Comparison of ENCODE assay signal across 1 cellular context in the genomic region with DNA sequence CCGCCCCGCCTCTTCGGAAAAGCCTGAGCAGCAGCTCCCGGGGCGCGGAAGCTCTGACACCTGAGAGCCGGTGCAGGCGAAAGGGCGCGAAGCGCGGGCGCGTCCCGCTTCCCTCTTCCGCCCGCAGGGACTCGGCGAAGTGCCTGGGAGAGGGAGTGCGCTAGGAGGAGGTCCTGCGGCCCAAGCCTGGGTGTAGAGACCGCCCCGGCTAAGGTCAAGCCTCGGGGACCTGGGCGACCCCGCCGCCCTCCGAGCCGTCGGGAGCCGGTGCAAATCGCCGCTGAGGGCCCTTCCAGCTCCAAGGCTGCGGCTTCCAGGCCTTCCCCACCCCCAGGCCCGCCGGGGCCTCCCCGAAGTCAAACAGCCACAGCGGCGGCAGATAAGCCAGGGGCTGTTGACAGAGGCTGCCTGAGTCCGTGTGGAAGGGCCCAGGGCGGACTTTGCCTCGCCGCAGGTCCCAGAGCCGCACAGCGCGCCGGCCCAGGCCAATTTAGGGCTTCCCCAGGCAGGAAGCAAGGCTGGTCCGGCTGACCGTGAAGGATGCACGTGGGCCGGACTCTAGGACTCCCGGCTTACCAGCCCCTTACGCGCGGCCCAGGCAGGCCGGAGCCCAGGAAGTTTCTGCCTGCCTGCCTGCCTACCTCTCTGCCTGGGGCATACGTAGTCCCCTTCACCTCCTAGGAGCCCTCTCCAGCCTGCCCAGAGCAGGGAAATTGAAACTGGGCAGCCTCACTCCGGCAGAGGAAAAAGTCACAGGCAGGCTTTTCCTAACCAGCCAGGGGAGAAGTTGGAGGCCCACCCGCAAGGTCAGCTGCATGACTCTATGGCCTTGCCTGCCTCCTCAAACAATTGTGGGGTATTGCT.
TF ChIP-seq lines count a peak whose summit lies in the region.

No MANE protein-coding gene starts in this region.

TF ChIP-seq in K562, 482 proteins besides CTCF, POLR2A, EP300 and RAD21 (continued from another document and continues in another):
- TF ChIP-seq GATA2 (CRISPR knock-in tag; IDR thresholded peaks at IDR 0.05): 0 out of 2 replicates have a peak, but pooled peaks have one; percentile 22
- TF ChIP-seq SP1 (CRISPR knock-in tag; IDR thresholded peaks at IDR 0.05): 0 out of 2 replicates have a peak, but pooled peaks have one; percentile 9
- 0 out of 2 replicates have a peak, but pooled peaks have one; percentile 8 for TF ChIP-seq GTF2F1 (IDR thresholded peaks at IDR 0.05; ENCODE audit: low read depth, low read length)
- no peak for TF ChIP-seq BRD9 (IDR thresholded peaks at IDR 0.05; ENCODE audit: low read depth, partially characterized antibody)
- peak; percentile 61; the same call in 1 of the 2 replicates for TF ChIP-seq GTF2E2 (tag; IDR thresholded peaks at IDR 0.05)
- TF ChIP-seq ZFP30 (CRISPR knock-in tag; IDR thresholded peaks at IDR 0.05; ENCODE audit: borderline replicate concordance): no peak
- TF ChIP-seq ZNF184 (CRISPR knock-in tag; IDR thresholded peaks at IDR 0.05): no peak
- peak; percentile 33; the same call in 1 of the 2 replicates for TF ChIP-seq NCOA1 (IDR thresholded peaks at IDR 0.05; ENCODE audit: low read depth)
- no peak for TF ChIP-seq TEAD2 (tag; IDR thresholded peaks at IDR 0.05)
- TF ChIP-seq, protein P1, sequence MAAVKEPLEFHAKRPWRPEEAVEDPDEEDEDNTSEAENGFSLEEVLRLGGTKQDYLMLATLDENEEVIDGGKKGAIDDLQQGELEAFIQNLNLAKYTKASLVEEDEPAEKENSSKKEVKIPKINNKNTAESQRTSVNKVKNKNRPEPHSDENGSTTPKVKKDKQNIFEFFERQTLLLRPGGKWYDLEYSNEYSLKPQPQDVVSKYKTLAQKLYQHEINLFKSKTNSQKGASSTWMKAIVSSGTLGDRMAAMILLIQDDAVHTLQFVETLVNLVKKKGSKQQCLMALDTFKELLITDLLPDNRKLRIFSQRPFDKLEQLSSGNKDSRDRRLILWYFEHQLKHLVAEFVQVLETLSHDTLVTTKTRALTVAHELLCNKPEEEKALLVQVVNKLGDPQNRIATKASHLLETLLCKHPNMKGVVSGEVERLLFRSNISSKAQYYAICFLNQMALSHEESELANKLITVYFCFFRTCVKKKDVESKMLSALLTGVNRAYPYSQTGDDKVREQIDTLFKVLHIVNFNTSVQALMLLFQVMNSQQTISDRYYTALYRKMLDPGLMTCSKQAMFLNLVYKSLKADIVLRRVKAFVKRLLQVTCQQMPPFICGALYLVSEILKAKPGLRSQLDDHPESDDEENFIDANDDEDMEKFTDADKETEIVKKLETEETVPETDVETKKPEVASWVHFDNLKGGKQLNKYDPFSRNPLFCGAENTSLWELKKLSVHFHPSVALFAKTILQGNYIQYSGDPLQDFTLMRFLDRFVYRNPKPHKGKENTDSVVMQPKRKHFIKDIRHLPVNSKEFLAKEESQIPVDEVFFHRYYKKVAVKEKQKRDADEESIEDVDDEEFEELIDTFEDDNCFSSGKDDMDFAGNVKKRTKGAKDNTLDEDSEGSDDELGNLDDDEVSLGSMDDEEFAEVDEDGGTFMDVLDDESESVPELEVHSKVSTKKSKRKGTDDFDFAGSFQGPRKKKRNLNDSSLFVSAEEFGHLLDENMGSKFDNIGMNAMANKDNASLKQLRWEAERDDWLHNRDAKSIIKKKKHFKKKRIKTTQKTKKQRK (IDR thresholded peaks at IDR 0.05; ENCODE audit: borderline replicate concordance, low read depth, low read length): no peak
- TF ChIP-seq RB1 (IDR thresholded peaks at IDR 0.05; ENCODE audit: low read depth): peak; percentile 53
- peak; percentile 10; the same call in 1 of the 2 replicates for TF ChIP-seq ZBTB7A (IDR thresholded peaks at IDR 0.05; ENCODE audit: borderline replicate concordance, control insufficient read depth, low read depth, low read length)
- TF ChIP-seq MCM5 (IDR thresholded peaks at IDR 0.05; ENCODE audit: low read depth): no peak
- no peak for TF ChIP-seq BDP1 (IDR thresholded peaks at IDR 0.05; ENCODE audit: insufficient read depth, insufficient read length)
- TF ChIP-seq BHLHE40 (IDR thresholded peaks at IDR 0.05; ENCODE audit: low read length): no peak
- TF ChIP-seq ZNF589 (CRISPR knock-in tag; IDR thresholded peaks at IDR 0.05; ENCODE audit: low read depth): no peak
- TF ChIP-seq, protein P2, sequence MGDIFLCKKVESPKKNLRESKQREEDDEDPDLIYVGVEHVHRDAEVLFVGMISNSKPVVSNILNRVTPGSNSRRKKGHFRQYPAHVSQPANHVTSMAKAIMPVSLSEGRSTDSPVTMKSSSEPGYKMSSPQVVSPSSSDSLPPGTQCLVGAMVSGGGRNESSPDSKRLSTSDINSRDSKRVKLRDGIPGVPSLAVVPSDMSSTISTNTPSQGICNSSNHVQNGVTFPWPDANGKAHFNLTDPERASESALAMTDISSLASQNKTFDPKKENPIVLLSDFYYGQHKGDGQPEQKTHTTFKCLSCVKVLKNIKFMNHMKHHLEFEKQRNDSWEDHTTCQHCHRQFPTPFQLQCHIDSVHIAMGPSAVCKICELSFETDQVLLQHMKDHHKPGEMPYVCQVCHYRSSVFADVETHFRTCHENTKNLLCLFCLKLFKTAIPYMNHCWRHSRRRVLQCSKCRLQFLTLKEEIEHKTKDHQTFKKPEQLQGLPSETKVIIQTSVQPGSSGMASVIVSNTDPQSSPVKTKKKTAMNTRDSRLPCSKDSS (IDR thresholded peaks at IDR 0.05; ENCODE audit: low read depth, partially characterized antibody): no peak
- TF ChIP-seq ELF2 (CRISPR knock-in tag; IDR thresholded peaks at IDR 0.05): peak; percentile 44; the same call in 1 of the 2 replicates
- TF ChIP-seq, protein P3, sequence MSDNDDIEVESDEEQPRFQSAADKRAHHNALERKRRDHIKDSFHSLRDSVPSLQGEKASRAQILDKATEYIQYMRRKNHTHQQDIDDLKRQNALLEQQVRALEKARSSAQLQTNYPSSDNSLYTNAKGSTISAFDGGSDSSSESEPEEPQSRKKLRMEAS (CRISPR knock-in tag; IDR thresholded peaks at IDR 0.05): peak; percentile 80
- TF ChIP-seq FOXJ2 (tag; IDR thresholded peaks at IDR 0.05): no peak
- TF ChIP-seq TOE1 (IDR thresholded peaks at IDR 0.05; ENCODE audit: borderline replicate concordance): 0 out of 2 replicates have a peak, but pooled peaks have one; percentile 30
- TF ChIP-seq TOE1 (CRISPR knock-in tag; IDR thresholded peaks at IDR 0.05; ENCODE audit: borderline replicate concordance, low read depth): no peak
- TF ChIP-seq, protein P4, sequence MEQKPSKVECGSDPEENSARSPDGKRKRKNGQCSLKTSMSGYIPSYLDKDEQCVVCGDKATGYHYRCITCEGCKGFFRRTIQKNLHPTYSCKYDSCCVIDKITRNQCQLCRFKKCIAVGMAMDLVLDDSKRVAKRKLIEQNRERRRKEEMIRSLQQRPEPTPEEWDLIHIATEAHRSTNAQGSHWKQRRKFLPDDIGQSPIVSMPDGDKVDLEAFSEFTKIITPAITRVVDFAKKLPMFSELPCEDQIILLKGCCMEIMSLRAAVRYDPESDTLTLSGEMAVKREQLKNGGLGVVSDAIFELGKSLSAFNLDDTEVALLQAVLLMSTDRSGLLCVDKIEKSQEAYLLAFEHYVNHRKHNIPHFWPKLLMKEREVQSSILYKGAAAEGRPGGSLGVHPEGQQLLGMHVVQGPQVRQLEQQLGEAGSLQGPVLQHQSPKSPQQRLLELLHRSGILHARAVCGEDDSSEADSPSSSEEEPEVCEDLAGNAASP (IDR thresholded peaks at IDR 0.05): no peak
- peak in 1 of 2 experiments; percentile 53; a peak in 1 of 4 replicates for TF ChIP-seq HDAC1 (IDR thresholded peaks at IDR 0.05)
- no peak for TF ChIP-seq THRAP3 (IDR thresholded peaks at IDR 0.05; ENCODE audit: borderline replicate concordance)
- no peak for TF ChIP-seq NCOA4 (IDR thresholded peaks at IDR 0.05; ENCODE audit: partially characterized antibody)
- no peak for TF ChIP-seq IRF2 (CRISPR knock-in tag; IDR thresholded peaks at IDR 0.05)
- no peak for TF ChIP-seq ZNF134 (CRISPR knock-in tag; conservative IDR thresholded peaks at IDR 0.05)
- TF ChIP-seq, protein P5, sequence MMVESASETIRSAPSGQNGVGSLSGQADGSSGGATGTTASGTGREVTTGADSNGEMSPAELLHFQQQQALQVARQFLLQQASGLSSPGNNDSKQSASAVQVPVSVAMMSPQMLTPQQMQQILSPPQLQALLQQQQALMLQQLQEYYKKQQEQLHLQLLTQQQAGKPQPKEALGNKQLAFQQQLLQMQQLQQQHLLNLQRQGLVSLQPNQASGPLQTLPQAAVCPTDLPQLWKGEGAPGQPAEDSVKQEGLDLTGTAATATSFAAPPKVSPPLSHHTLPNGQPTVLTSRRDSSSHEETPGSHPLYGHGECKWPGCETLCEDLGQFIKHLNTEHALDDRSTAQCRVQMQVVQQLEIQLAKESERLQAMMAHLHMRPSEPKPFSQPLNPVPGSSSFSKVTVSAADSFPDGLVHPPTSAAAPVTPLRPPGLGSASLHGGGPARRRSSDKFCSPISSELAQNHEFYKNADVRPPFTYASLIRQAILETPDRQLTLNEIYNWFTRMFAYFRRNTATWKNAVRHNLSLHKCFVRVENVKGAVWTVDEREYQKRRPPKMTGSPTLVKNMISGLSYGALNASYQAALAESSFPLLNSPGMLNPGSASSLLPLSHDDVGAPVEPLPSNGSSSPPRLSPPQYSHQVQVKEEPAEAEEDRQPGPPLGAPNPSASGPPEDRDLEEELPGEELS (CRISPR knock-in tag; IDR thresholded peaks at IDR 0.05; ENCODE audit: borderline replicate concordance): no peak
- TF ChIP-seq, protein P6, sequence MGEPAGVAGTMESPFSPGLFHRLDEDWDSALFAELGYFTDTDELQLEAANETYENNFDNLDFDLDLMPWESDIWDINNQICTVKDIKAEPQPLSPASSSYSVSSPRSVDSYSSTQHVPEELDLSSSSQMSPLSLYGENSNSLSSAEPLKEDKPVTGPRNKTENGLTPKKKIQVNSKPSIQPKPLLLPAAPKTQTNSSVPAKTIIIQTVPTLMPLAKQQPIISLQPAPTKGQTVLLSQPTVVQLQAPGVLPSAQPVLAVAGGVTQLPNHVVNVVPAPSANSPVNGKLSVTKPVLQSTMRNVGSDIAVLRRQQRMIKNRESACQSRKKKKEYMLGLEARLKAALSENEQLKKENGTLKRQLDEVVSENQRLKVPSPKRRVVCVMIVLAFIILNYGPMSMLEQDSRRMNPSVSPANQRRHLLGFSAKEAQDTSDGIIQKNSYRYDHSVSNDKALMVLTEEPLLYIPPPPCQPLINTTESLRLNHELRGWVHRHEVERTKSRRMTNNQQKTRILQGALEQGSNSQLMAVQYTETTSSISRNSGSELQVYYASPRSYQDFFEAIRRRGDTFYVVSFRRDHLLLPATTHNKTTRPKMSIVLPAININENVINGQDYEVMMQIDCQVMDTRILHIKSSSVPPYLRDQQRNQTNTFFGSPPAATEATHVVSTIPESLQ (CRISPR knock-in tag; IDR thresholded peaks at IDR 0.05): no peak
- no peak for TF ChIP-seq NR2C1 (IDR thresholded peaks at IDR 0.05)
- no peak for TF ChIP-seq NR2C1 (tag; IDR thresholded peaks at IDR 0.05)
- TF ChIP-seq ZNF3 (CRISPR knock-in tag; IDR thresholded peaks at IDR 0.05): no peak
- 0 out of 2 replicates have a peak, but pooled peaks have one; percentile 49 for TF ChIP-seq CBFB (CRISPR knock-in tag; IDR thresholded peaks at IDR 0.05)
- TF ChIP-seq TEAD4 (IDR thresholded peaks at IDR 0.05; ENCODE audit: low read length): no peak
- TF ChIP-seq TEAD4 (CRISPR knock-in tag; IDR thresholded peaks at IDR 0.05; ENCODE audit: borderline replicate concordance): no peak
- TF ChIP-seq CBX1 (IDR thresholded peaks at IDR 0.05; ENCODE audit: low read depth): peak; percentile 54; the same call in 1 of the 2 replicates
- no peak for TF ChIP-seq ZNF253 (CRISPR knock-in tag; conservative IDR thresholded peaks at IDR 0.05)
- TF ChIP-seq SRSF7 (optimal IDR thresholded peaks at IDR 0.05; ENCODE audit: low read depth, low read length): no peak
- no peak for TF ChIP-seq GABPB2 (CRISPR knock-in tag; conservative IDR thresholded peaks at IDR 0.05)
- TF ChIP-seq ZNF551 (CRISPR knock-in tag; IDR thresholded peaks at IDR 0.05): no peak
- no peak; the same call in 1 of the 2 replicates for TF ChIP-seq ZNF324 (CRISPR knock-in tag; IDR thresholded peaks at IDR 0.05)
- no peak for TF ChIP-seq FOXM1 (IDR thresholded peaks at IDR 0.05; ENCODE audit: low read depth)
- peak; percentile 74 for TF ChIP-seq FOXM1 (CRISPR knock-in tag; IDR thresholded peaks at IDR 0.05; ENCODE audit: low read depth)
- no peak for TF ChIP-seq ZNF584 (CRISPR knock-in tag; IDR thresholded peaks at IDR 0.05; ENCODE audit: low read depth)
- TF ChIP-seq ETV5 (CRISPR knock-in tag; IDR thresholded peaks at IDR 0.05; ENCODE audit: low read depth): peak; percentile 55; the same call in 1 of the 2 replicates
- TF ChIP-seq SMARCE1 (IDR thresholded peaks at IDR 0.05): no peak
- TF ChIP-seq, protein P7, sequence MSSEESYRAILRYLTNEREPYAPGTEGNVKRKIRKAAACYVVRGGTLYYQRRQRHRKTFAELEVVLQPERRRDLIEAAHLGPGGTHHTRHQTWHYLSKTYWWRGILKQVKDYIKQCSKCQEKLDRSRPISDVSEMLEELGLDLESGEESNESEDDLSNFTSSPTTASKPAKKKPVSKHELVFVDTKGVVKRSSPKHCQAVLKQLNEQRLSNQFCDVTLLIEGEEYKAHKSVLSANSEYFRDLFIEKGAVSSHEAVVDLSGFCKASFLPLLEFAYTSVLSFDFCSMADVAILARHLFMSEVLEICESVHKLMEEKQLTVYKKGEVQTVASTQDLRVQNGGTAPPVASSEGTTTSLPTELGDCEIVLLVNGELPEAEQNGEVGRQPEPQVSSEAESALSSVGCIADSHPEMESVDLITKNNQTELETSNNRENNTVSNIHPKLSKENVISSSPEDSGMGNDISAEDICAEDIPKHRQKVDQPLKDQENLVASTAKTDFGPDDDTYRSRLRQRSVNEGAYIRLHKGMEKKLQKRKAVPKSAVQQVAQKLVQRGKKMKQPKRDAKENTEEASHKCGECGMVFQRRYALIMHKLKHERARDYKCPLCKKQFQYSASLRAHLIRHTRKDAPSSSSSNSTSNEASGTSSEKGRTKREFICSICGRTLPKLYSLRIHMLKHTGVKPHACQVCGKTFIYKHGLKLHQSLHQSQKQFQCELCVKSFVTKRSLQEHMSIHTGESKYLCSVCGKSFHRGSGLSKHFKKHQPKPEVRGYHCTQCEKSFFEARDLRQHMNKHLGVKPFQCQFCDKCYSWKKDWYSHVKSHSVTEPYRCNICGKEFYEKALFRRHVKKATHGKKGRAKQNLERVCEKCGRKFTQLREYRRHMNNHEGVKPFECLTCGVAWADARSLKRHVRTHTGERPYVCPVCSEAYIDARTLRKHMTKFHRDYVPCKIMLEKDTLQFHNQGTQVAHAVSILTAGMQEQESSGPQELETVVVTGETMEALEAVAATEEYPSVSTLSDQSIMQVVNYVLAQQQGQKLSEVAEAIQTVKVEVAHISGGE (CRISPR knock-in tag; IDR thresholded peaks at IDR 0.05): peak in 1 of 3 experiments; percentile 58; a peak in 1 of 6 replicates
- TF ChIP-seq XRCC5 (IDR thresholded peaks at IDR 0.05; ENCODE audit: low read depth, low read length): peak; percentile 56; the same call in 1 of the 2 replicates
- TF ChIP-seq, protein P8, sequence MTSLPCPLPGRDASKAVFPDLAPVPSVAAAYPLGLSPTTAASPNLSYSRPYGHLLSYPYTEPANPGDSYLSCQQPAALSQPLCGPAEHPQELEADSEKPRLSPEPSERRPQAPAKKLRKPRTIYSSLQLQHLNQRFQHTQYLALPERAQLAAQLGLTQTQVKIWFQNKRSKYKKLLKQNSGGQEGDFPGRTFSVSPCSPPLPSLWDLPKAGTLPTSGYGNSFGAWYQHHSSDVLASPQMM (CRISPR knock-in tag; IDR thresholded peaks at IDR 0.05): no peak
- TF ChIP-seq CBX2 (IDR thresholded peaks at IDR 0.05; ENCODE audit: insufficient read depth, low read length, poor library complexity, severe bottlenecking): no peak
- TF ChIP-seq KLF6 (CRISPR knock-in tag; IDR thresholded peaks at IDR 0.05; ENCODE audit: borderline replicate concordance): peak; percentile 23; the same call in 1 of the 2 replicates
- TF ChIP-seq MAZ (CRISPR knock-in tag; conservative IDR thresholded peaks at IDR 0.05 in 1 of 2, IDR thresholded peaks at IDR 0.05 in 1 of 2): peak; percentile 29 to 78; a peak in 2 of 4 replicates
